In the genomic region with DNA sequence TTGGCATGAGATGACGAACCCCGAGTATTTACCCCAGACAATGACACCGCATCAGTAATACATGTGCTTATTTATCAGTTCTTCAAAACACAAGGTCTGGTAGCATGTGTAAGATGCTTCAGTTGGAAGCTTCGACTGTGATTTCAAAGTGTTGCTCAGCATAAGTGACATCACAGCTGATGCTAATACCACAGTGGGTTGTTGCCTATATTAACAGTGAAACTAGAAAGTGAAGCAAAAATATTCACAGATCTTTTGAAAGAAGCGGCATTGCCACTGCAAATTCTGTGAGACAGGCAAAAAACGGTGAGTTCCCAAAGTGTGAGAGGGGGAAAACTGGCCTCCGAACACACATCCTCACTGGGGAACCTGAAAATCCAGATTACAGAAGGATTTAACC, we compare ENCODE assay signal across 24 cellular contexts.
"Had no signal": no experiment of that assay in that cellular context is flagged by ENCODE, and none has a peak within 500 bp of the region (broad histone marks: within the 10 kb centered on the region; RNA-seq: fewer than 3 reads in every experiment).

No MANE protein-coding gene starts in this region.

- H3K27me3 ChIP-seq: ovary, right atrium auricular region had no signal

- H3K9me3 ChIP-seq: left lung, lower lobe of right lung, ovary, right atrium auricular region, suprapubic skin, thoracic aorta, tibial artery, upper lobe of right lung had no signal

- H3K36me3 ChIP-seq: left lung, lower lobe of right lung, ovary, right atrium auricular region, suprapubic skin, thoracic aorta, tibial artery, upper lobe of right lung had no signal

- H3K4me1 ChIP-seq: left lung, lower lobe of right lung, right atrium auricular region, suprapubic skin, tibial artery, upper lobe of right lung had no signal

- DNase-seq: hypothalamus; immature natural killer cell; kidney; left colon; left lung; lower lobe of right lung; mammary epithelial cell; mesenchymal stem cell; naive thymus-derived CD8-positive, alpha-beta T cell; nephron progenitor cell; stimulated activated CD4-positive, alpha-beta T cell treated with anti-CD3 and anti-CD28 coated beads, Interleukin-12 subunit alpha, Interleukin-12 subunit beta, amount 100 ng/mL, for 4 hours; stimulated activated CD4-positive, alpha-beta T cell treated with anti-CD3 and anti-CD28 coated beads, Interleukin-15, amount 100 ng/mL, for 24 hours; stimulated activated CD4-positive, alpha-beta T cell treated with anti-CD3 and anti-CD28 coated beads, Interleukin-4, amount 100 ng/mL, for 24 hours; stimulated activated naive CD4-positive, alpha-beta T cell; tibial artery; upper lobe of right lung had no signal

- H3K4me3 Mint-ChIP-seq: immature natural killer cell; naive thymus-derived CD8-positive, alpha-beta T cell; nephron progenitor cell; stimulated activated effector memory CD8-positive, alpha-beta T cell treated with anti-CD3 and anti-CD28 coated beads, Interleukin-12 subunit alpha, Interleukin-12 subunit beta, amount 100 ng/mL, for 72 hours; stimulated activated naive CD8-positive, alpha-beta T cell treated with anti-CD3 and anti-CD28 coated beads, Interleukin-15, Interleukin-2, amounts not matched to agents 100 ng/mL and 50 ng/mL, for 24 hours had no signal

- H3K36me3 Mint-ChIP-seq: immature natural killer cell; naive thymus-derived CD8-positive, alpha-beta T cell; stimulated activated effector memory CD8-positive, alpha-beta T cell treated with anti-CD3 and anti-CD28 coated beads, Interleukin-12 subunit alpha, Interleukin-12 subunit beta, amount 100 ng/mL, for 72 hours had no signal

- H3K27ac Mint-ChIP-seq: immature natural killer cell; naive thymus-derived CD8-positive, alpha-beta T cell; nephron progenitor cell; progenitor cell of endocrine pancreas; stimulated activated effector memory CD8-positive, alpha-beta T cell treated with anti-CD3 and anti-CD28 coated beads, Interleukin-12 subunit alpha, Interleukin-12 subunit beta, amount 100 ng/mL, for 72 hours; stimulated activated naive CD8-positive, alpha-beta T cell treated with anti-CD3 and anti-CD28 coated beads, Interleukin-15, Interleukin-2, amounts not matched to agents 100 ng/mL and 50 ng/mL, for 24 hours had no signal

- H3K27ac ChIP-seq: left lung, lower lobe of right lung, right atrium auricular region, skin epidermis, suprapubic skin, thoracic aorta, tibial artery, upper lobe of right lung had no signal

- H3K4me3 ChIP-seq: left lung, lower lobe of right lung, ovary, right atrium auricular region, skin epidermis, suprapubic skin, thoracic aorta, tibial artery, upper lobe of right lung had no signal

- H3K4me1 Mint-ChIP-seq: immature natural killer cell; naive thymus-derived CD8-positive, alpha-beta T cell; stimulated activated effector memory CD8-positive, alpha-beta T cell treated with anti-CD3 and anti-CD28 coated beads, Interleukin-12 subunit alpha, Interleukin-12 subunit beta, amount 100 ng/mL, for 72 hours had no signal

- H3K9me3 Mint-ChIP-seq: immature natural killer cell; naive thymus-derived CD8-positive, alpha-beta T cell; stimulated activated effector memory CD8-positive, alpha-beta T cell treated with anti-CD3 and anti-CD28 coated beads, Interleukin-12 subunit alpha, Interleukin-12 subunit beta, amount 100 ng/mL, for 72 hours; stimulated activated naive CD8-positive, alpha-beta T cell treated with anti-CD3 and anti-CD28 coated beads, Interleukin-15, Interleukin-2, amounts not matched to agents 100 ng/mL and 50 ng/mL, for 24 hours had no signal
